13 cellular contexts compared by ENCODE assay signal in genomic region chr12:39503445-39503844, GRCh38.
DNase-seq lines count a peak whose midpoint lies in the region; ATAC-seq and TF ChIP-seq lines count a peak whose summit lies in the region.
"Had no signal": no experiment of that assay in that cellular context is flagged by ENCODE, and none has a peak within 500 bp of the region (broad histone marks: within the 10 kb centered on the region; RNA-seq: fewer than 3 reads in every experiment).

No MANE protein-coding gene starts in this region.

- POLR2A ChIA-PET in WTC11 (lab: Charles Lee): no interaction called here

- TF ChIP-seq CTCF in WTC11 (IDR thresholded peaks at IDR 0.05) (no peak), type B pancreatic cell (conservative IDR thresholded peaks at IDR 0.05) (peak; percentile 31), spleen (IDR thresholded peaks at IDR 0.05 in 8 of 11, conservative IDR thresholded peaks at IDR 0.05 in 3 of 11) (no peak)

- H3K4me3 ChIP-seq in spleen: no peak overlapping the region
- H3K4me3 ChIP-seq: body of pancreas had no signal

- H3K9me3 Mint-ChIP-seq in WTC11: no peaks in the 10 kb centered on the region
- no peaks in the 10 kb centered on the region for H3K9me3 Mint-ChIP-seq in type B pancreatic cell
- H3K9me3 Mint-ChIP-seq: T-cell had no signal

- CTCF ChIA-PET in WTC11 (lab: Charles Lee): interaction anchor here (1.2 kb wide), 1 partner anchor 49 kb away, joined by 5 read pairs; no protein-coding TSS in a partner anchor

- DNase-seq in HCEC 1CT: peak; percentile 87
- DNase-seq in WTC11 (ENCODE audit: low spot score): no peak
- peak; percentile 31 for DNase-seq in fibroblast of peridontal ligament (ENCODE audit: extremely low read depth)
- no peak for DNase-seq in type B pancreatic cell (ENCODE audit: extremely low spot score, unreplicated experiment)
- no peak for DNase-seq in spleen
- no peak for DNase-seq in NCI-H1048 (lab: John Stamatoyannopoulos, UW)
- DNase-seq: activated CD4-positive, alpha-beta T cell treated with anti-CD3 and anti-CD28 coated beads for 48 hours; body of pancreas; DMS 273 treated with DMSO at 0.1 percent for 48 hours; NCI-H2081 treated with DMSO at 0.1 percent for 48 hours; right cardiac atrium; T-cell had no signal

- H3K27me3 ChIP-seq in spleen (replicated peaks in 1 of 7): no peaks in the 10 kb centered on the region
- H3K27me3 ChIP-seq: body of pancreas had no signal

- ATAC-seq in WTC11: peak; percentile 56
- no peak for ATAC-seq in GM21529 (IDR thresholded peaks at IDR 0.05; ENCODE audit: unreplicated experiment)
- ATAC-seq: body of pancreas, right cardiac atrium, T-cell had no signal

- no peak overlapping the region for H3K27ac Mint-ChIP-seq in WTC11
- no peak overlapping the region for H3K27ac Mint-ChIP-seq in type B pancreatic cell
- H3K27ac Mint-ChIP-seq: T-cell had no signal

- H3K36me3 Mint-ChIP-seq in WTC11 (no peaks in the 10 kb centered on the region), type B pancreatic cell (no peaks in the 10 kb centered on the region)

- H3K36me3 ChIP-seq in spleen: no peaks in the 10 kb centered on the region

- no peak overlapping the region for H3K4me3 Mint-ChIP-seq in WTC11
- no peak overlapping the region for H3K4me3 Mint-ChIP-seq in type B pancreatic cell
- H3K4me3 Mint-ChIP-seq: T-cell had no signal

- H3K4me1 Mint-ChIP-seq in WTC11: peaks cover 12% of the 10 kb centered on the region
- H3K4me1 Mint-ChIP-seq in type B pancreatic cell (ENCODE audit: unreplicated experiment): no peaks in the 10 kb centered on the region
- H3K4me1 Mint-ChIP-seq: T-cell had no signal

- WGBS in spleen, 5 donors: 93 to 100% (median 96%) methylated on average over 1 of the region's 1 CpG

- no peak overlapping the region for H3K27ac ChIP-seq in spleen
- H3K27ac ChIP-seq: body of pancreas had no signal

- no peak for TF ChIP-seq POLR2A in spleen (IDR thresholded peaks at IDR 0.05)

- intact Hi-C loops in spleen (cut with DNase I; ENCODE audit: low total_unique reads): no loop called here

- H3K9me3 ChIP-seq in spleen: no peaks in the 10 kb centered on the region
- H3K9me3 ChIP-seq: body of pancreas had no signal

- no peaks in the 10 kb centered on the region for H3K27me3 Mint-ChIP-seq in WTC11 (ENCODE audit: low read depth)
- no peaks in the 10 kb centered on the region for H3K27me3 Mint-ChIP-seq in type B pancreatic cell
- H3K27me3 Mint-ChIP-seq: T-cell had no signal

- H3K4me1 ChIP-seq in spleen: no peaks in the 10 kb centered on the region
- H3K4me1 ChIP-seq: body of pancreas had no signal

TF ChIP-seq in WTC11, 78 proteins besides CTCF, POLR2A, EP300 and RAD21:
- no peak for TF ChIP-seq MLX (CRISPR knock-in tag; IDR thresholded peaks at IDR 0.05)
- TF ChIP-seq, protein P1, sequence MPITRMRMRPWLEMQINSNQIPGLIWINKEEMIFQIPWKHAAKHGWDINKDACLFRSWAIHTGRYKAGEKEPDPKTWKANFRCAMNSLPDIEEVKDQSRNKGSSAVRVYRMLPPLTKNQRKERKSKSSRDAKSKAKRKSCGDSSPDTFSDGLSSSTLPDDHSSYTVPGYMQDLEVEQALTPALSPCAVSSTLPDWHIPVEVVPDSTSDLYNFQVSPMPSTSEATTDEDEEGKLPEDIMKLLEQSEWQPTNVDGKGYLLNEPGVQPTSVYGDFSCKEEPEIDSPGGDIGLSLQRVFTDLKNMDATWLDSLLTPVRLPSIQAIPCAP (CRISPR knock-in tag; IDR thresholded peaks at IDR 0.05): no peak
- no peak for TF ChIP-seq SMAD4 (CRISPR knock-in tag; IDR thresholded peaks at IDR 0.05)
- TF ChIP-seq KAT7 (CRISPR knock-in tag; IDR thresholded peaks at IDR 0.05; ENCODE audit: borderline replicate concordance): no peak
- no peak for TF ChIP-seq IRF2 (CRISPR knock-in tag; IDR thresholded peaks at IDR 0.05; ENCODE audit: borderline replicate concordance, low read depth)
- TF ChIP-seq SOX15 (CRISPR knock-in tag; IDR thresholded peaks at IDR 0.05): no peak

Comparison
In these comparisons a context has a peak if more than half of its experiments do, and no peak if none do; other contexts are left out.
1. DNase-seq: peak in HCEC 1CT (single experiment) and fibroblast of peridontal ligament (single experiment); none in WTC11 (single experiment), type B pancreatic cell (single experiment), spleen (single experiment) and NCI-H1048 (single experiment).